Comparison of ENCODE assay signal across 1 cellular context in the genomic region with DNA sequence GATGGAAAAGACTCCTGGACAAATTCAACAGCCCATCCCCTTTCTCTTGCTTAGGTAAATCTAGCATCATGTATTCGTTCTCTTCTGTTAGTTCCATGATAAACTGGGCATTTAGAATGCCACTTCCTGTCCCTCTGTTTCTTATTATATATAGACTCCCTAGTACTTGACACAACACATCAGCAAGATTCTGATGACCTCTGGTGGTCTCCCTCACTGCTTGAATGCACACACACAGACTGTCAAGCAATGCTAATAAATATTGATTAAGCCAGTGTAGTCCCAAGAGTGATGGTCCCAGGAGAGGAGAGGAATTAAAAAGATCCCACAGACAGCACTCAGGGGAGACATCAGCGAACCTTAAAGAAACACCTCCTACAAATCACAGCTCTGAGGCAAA.
TF ChIP-seq lines count a peak whose summit lies in the region.

No MANE protein-coding gene starts in this region.

TF ChIP-seq in WTC11, 78 proteins besides CTCF, POLR2A, EP300 and RAD21 (continued from another document):
- TF ChIP-seq, protein P1, sequence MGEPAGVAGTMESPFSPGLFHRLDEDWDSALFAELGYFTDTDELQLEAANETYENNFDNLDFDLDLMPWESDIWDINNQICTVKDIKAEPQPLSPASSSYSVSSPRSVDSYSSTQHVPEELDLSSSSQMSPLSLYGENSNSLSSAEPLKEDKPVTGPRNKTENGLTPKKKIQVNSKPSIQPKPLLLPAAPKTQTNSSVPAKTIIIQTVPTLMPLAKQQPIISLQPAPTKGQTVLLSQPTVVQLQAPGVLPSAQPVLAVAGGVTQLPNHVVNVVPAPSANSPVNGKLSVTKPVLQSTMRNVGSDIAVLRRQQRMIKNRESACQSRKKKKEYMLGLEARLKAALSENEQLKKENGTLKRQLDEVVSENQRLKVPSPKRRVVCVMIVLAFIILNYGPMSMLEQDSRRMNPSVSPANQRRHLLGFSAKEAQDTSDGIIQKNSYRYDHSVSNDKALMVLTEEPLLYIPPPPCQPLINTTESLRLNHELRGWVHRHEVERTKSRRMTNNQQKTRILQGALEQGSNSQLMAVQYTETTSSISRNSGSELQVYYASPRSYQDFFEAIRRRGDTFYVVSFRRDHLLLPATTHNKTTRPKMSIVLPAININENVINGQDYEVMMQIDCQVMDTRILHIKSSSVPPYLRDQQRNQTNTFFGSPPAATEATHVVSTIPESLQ (CRISPR knock-in tag; IDR thresholded peaks at IDR 0.05): no peak
- TF ChIP-seq ZNF671 (CRISPR knock-in tag; IDR thresholded peaks at IDR 0.05) (no peak), GRHL2 (CRISPR knock-in tag; IDR thresholded peaks at IDR 0.05; ENCODE audit: insufficient replicate concordance, severe bottlenecking) (no peak), ZNF416 (CRISPR knock-in tag; IDR thresholded peaks at IDR 0.05) (no peak), NR3C1 (CRISPR knock-in tag; conservative IDR thresholded peaks at IDR 0.05; ENCODE audit: low read depth) (no peak), RELA (CRISPR knock-in tag; IDR thresholded peaks at IDR 0.05; ENCODE audit: borderline replicate concordance) (no peak), ZNF425 (CRISPR knock-in tag; conservative IDR thresholded peaks at IDR 0.05) (no peak), NR2C2 (CRISPR knock-in tag; IDR thresholded peaks at IDR 0.05) (no peak), SP1 (CRISPR knock-in tag; conservative IDR thresholded peaks at IDR 0.05) (no peak), FOXJ3 (CRISPR knock-in tag; IDR thresholded peaks at IDR 0.05; ENCODE audit: borderline replicate concordance) (no peak), FOXK1 (CRISPR knock-in tag; IDR thresholded peaks at IDR 0.05) (no peak), FOXP1 (CRISPR knock-in tag; IDR thresholded peaks at IDR 0.05; ENCODE audit: borderline replicate concordance) (no peak), ZNF121 (CRISPR knock-in tag; IDR thresholded peaks at IDR 0.05) (no peak)
- TF ChIP-seq, protein P2, sequence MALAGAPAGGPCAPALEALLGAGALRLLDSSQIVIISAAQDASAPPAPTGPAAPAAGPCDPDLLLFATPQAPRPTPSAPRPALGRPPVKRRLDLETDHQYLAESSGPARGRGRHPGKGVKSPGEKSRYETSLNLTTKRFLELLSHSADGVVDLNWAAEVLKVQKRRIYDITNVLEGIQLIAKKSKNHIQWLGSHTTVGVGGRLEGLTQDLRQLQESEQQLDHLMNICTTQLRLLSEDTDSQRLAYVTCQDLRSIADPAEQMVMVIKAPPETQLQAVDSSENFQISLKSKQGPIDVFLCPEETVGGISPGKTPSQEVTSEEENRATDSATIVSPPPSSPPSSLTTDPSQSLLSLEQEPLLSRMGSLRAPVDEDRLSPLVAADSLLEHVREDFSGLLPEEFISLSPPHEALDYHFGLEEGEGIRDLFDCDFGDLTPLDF (CRISPR knock-in tag; IDR thresholded peaks at IDR 0.05): no peak
- TF ChIP-seq, protein P3, sequence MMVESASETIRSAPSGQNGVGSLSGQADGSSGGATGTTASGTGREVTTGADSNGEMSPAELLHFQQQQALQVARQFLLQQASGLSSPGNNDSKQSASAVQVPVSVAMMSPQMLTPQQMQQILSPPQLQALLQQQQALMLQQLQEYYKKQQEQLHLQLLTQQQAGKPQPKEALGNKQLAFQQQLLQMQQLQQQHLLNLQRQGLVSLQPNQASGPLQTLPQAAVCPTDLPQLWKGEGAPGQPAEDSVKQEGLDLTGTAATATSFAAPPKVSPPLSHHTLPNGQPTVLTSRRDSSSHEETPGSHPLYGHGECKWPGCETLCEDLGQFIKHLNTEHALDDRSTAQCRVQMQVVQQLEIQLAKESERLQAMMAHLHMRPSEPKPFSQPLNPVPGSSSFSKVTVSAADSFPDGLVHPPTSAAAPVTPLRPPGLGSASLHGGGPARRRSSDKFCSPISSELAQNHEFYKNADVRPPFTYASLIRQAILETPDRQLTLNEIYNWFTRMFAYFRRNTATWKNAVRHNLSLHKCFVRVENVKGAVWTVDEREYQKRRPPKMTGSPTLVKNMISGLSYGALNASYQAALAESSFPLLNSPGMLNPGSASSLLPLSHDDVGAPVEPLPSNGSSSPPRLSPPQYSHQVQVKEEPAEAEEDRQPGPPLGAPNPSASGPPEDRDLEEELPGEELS (CRISPR knock-in tag; IDR thresholded peaks at IDR 0.05): no peak
- TF ChIP-seq, protein P4, sequence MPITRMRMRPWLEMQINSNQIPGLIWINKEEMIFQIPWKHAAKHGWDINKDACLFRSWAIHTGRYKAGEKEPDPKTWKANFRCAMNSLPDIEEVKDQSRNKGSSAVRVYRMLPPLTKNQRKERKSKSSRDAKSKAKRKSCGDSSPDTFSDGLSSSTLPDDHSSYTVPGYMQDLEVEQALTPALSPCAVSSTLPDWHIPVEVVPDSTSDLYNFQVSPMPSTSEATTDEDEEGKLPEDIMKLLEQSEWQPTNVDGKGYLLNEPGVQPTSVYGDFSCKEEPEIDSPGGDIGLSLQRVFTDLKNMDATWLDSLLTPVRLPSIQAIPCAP (CRISPR knock-in tag; IDR thresholded peaks at IDR 0.05): no peak
- TF ChIP-seq, protein P5, sequence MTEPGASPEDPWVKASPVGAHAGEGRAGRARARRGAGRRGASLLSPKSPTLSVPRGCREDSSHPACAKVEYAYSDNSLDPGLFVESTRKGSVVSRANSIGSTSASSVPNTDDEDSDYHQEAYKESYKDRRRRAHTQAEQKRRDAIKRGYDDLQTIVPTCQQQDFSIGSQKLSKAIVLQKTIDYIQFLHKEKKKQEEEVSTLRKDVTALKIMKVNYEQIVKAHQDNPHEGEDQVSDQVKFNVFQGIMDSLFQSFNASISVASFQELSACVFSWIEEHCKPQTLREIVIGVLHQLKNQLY (CRISPR knock-in tag; IDR thresholded peaks at IDR 0.05): no peak
- TF ChIP-seq, protein P6, sequence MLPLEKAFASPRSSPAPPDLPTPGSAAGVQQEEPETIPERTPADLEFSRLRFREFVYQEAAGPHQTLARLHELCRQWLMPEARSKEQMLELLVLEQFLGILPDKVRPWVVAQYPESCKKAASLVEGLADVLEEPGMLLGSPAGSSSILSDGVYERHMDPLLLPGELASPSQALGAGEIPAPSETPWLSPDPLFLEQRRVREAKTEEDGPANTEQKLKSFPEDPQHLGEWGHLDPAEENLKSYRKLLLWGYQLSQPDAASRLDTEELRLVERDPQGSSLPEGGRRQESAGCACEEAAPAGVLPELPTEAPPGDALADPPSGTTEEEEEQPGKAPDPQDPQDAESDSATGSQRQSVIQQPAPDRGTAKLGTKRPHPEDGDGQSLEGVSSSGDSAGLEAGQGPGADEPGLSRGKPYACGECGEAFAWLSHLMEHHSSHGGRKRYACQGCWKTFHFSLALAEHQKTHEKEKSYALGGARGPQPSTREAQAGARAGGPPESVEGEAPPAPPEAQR (CRISPR knock-in tag; IDR thresholded peaks at IDR 0.05): no peak
